In genomic region chr1:155166373-155167165, GRCh38 we compare ENCODE assay signal across 1 cellular context.
TF ChIP-seq lines count a peak whose summit lies in the region.

No MANE protein-coding gene starts in this region.

TF ChIP-seq in WTC11, 78 proteins besides CTCF, POLR2A, EP300 and RAD21 (continued from another document):
- TF ChIP-seq KAT7 (CRISPR knock-in tag; IDR thresholded peaks at IDR 0.05; ENCODE audit: borderline replicate concordance), result no peak
- no peak for TF ChIP-seq PREB (CRISPR knock-in tag; IDR thresholded peaks at IDR 0.05; ENCODE audit: borderline replicate concordance)
- TF ChIP-seq GABPB1 (CRISPR knock-in tag; IDR thresholded peaks at IDR 0.05), result no peak
